In genomic region chr9:87732344-87732743, GRCh38 we compare ENCODE assay signal across 9 cellular contexts.
"Had no signal": no experiment of that assay in that cellular context is flagged by ENCODE, and none has a peak within 500 bp of the region (broad histone marks: within the 10 kb centered on the region; RNA-seq: fewer than 3 reads in every experiment).

No MANE protein-coding gene starts in this region.

- H3K9ac ChIP-seq: GM23248 had no signal

- H3K4me3 Mint-ChIP-seq: HFFc6, IgD-negative memory B cell had no signal

- H3K4me1 Mint-ChIP-seq: IgD-negative memory B cell had no signal

- H3K4me3 ChIP-seq: GM23248, HAP-1 had no signal

- H3K27ac Mint-ChIP-seq: HFFc6, IgD-negative memory B cell had no signal

- H3K36me3 Mint-ChIP-seq: IgD-negative memory B cell had no signal

- FAIRE-seq: HepG2 had no signal

- DNase-seq: GM23248, GOT3, H7, HFFc6 had no signal

- ATAC-seq: HCT116, HepG2 had no signal

- H3K27ac ChIP-seq: GM23248, HL-60 had no signal

- H2AFZ ChIP-seq: GM23248 had no signal

- H3K9me3 ChIP-seq: HAP-1 had no signal
